ENCODE assay signal across 1 cellular context in genomic region chr13:33817843-33818661, GRCh38.
TF ChIP-seq lines count a peak whose summit lies in the region.

Gene RFC3 (plus strand): TSS chr13:33818149. CDS start chr13:33818179, 30 bp downstream.

TF ChIP-seq in HepG2, 621 proteins besides CTCF, POLR2A, EP300 and RAD21 (continued from another document and continues in another):
- TF ChIP-seq, protein P1, sequence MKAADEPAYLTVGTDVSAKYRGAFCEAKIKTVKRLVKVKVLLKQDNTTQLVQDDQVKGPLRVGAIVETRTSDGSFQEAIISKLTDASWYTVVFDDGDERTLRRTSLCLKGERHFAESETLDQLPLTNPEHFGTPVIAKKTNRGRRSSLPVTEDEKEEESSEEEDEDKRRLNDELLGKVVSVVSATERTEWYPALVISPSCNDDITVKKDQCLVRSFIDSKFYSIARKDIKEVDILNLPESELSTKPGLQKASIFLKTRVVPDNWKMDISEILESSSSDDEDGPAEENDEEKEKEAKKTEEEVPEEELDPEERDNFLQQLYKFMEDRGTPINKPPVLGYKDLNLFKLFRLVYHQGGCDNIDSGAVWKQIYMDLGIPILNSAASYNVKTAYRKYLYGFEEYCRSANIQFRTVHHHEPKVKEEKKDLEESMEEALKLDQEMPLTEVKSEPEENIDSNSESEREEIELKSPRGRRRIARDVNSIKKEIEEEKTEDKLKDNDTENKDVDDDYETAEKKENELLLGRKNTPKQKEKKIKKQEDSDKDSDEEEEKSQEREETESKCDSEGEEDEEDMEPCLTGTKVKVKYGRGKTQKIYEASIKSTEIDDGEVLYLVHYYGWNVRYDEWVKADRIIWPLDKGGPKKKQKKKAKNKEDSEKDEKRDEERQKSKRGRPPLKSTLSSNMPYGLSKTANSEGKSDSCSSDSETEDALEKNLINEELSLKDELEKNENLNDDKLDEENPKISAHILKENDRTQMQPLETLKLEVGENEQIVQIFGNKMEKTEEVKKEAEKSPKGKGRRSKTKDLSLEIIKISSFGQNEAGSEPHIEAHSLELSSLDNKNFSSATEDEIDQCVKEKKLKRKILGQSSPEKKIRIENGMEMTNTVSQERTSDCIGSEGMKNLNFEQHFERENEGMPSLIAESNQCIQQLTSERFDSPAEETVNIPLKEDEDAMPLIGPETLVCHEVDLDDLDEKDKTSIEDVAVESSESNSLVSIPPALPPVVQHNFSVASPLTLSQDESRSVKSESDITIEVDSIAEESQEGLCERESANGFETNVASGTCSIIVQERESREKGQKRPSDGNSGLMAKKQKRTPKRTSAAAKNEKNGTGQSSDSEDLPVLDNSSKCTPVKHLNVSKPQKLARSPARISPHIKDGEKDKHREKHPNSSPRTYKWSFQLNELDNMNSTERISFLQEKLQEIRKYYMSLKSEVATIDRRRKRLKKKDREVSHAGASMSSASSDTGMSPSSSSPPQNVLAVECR (CRISPR knock-in tag; IDR thresholded peaks at IDR 0.05; ENCODE audit: borderline replicate concordance): peak; percentile 99
- TF ChIP-seq ZZZ3 (CRISPR knock-in tag; IDR thresholded peaks at IDR 0.05; ENCODE audit: borderline replicate concordance) (peak; percentile 56; the same call in 1 of the 2 replicates), ZNF550 (CRISPR knock-in tag; IDR thresholded peaks at IDR 0.05; ENCODE audit: borderline replicate concordance) (no peak), ZNF746 (CRISPR knock-in tag; IDR thresholded peaks at IDR 0.05) (peak; percentile 62), ZNF841 (CRISPR knock-in tag; IDR thresholded peaks at IDR 0.05; ENCODE audit: borderline replicate concordance) (peak; percentile 90; the same call in 1 of the 2 replicates), ZSCAN21 (CRISPR knock-in tag; IDR thresholded peaks at IDR 0.05; ENCODE audit: borderline replicate concordance) (0 out of 2 replicates have a peak, but pooled peaks have one; percentile 44), ZNF713 (CRISPR knock-in tag; IDR thresholded peaks at IDR 0.05) (no peak), PHB2 (IDR thresholded peaks at IDR 0.05; ENCODE audit: partially characterized antibody) (no peak), NFIC (IDR thresholded peaks at IDR 0.05; ENCODE audit: low read length) (peak; percentile 31; the same call in 1 of the 2 replicates), YY1 (IDR thresholded peaks at IDR 0.05; ENCODE audit: insufficient read depth, insufficient replicate concordance, low read depth, low read length) (peak; percentile 78), NFYB (CRISPR knock-in tag; IDR thresholded peaks at IDR 0.05) (peak; percentile 58), AHDC1 (CRISPR knock-in tag; IDR thresholded peaks at IDR 0.05; ENCODE audit: borderline replicate concordance) (peak; percentile 31; the same call in 1 of the 2 replicates), ZFYVE20 (CRISPR knock-in tag; IDR thresholded peaks at IDR 0.05; ENCODE audit: borderline replicate concordance, low read depth) (no peak), MXI1 (IDR thresholded peaks at IDR 0.05; ENCODE audit: borderline replicate concordance, low read depth, low read length) (peak; percentile 98), CCDC6 (CRISPR knock-in tag; IDR thresholded peaks at IDR 0.05) (peak; percentile 86; the same call in 1 of the 2 replicates), ZFP82 (CRISPR knock-in tag; IDR thresholded peaks at IDR 0.05; ENCODE audit: borderline replicate concordance) (no peak), NFYC (CRISPR knock-in tag; IDR thresholded peaks at IDR 0.05) (peak; percentile 48), KLF9 (CRISPR knock-in tag; IDR thresholded peaks at IDR 0.05; ENCODE audit: low read depth) (no peak), PLRG1 (conservative IDR thresholded peaks at IDR 0.05) (no peak), SNAPC2 (CRISPR knock-in tag; IDR thresholded peaks at IDR 0.05) (peak; percentile 94; the same call in 1 of the 2 replicates), CC2D1A (CRISPR knock-in tag; IDR thresholded peaks at IDR 0.05) (0 out of 2 replicates have a peak, but pooled peaks have one; percentile 92), ZNF234 (CRISPR knock-in tag; conservative IDR thresholded peaks at IDR 0.05) (no peak), BORCS8-MEF2B (CRISPR knock-in tag; IDR thresholded peaks at IDR 0.05) (peak; percentile 96), GMEB1 (CRISPR knock-in tag; IDR thresholded peaks at IDR 0.05; ENCODE audit: borderline replicate concordance) (peak; percentile 92), PBX3 (CRISPR knock-in tag; IDR thresholded peaks at IDR 0.05; ENCODE audit: borderline replicate concordance) (0 out of 2 replicates have a peak, but pooled peaks have one; percentile 13), ZIK1 (CRISPR knock-in tag; IDR thresholded peaks at IDR 0.05; ENCODE audit: borderline replicate concordance, low read depth) (no peak), ZNF83 (CRISPR knock-in tag; IDR thresholded peaks at IDR 0.05; ENCODE audit: borderline replicate concordance) (no peak)
- TF ChIP-seq, protein P2, sequence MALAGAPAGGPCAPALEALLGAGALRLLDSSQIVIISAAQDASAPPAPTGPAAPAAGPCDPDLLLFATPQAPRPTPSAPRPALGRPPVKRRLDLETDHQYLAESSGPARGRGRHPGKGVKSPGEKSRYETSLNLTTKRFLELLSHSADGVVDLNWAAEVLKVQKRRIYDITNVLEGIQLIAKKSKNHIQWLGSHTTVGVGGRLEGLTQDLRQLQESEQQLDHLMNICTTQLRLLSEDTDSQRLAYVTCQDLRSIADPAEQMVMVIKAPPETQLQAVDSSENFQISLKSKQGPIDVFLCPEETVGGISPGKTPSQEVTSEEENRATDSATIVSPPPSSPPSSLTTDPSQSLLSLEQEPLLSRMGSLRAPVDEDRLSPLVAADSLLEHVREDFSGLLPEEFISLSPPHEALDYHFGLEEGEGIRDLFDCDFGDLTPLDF (CRISPR knock-in tag; IDR thresholded peaks at IDR 0.05): peak; percentile 97
- TF ChIP-seq, protein P3, sequence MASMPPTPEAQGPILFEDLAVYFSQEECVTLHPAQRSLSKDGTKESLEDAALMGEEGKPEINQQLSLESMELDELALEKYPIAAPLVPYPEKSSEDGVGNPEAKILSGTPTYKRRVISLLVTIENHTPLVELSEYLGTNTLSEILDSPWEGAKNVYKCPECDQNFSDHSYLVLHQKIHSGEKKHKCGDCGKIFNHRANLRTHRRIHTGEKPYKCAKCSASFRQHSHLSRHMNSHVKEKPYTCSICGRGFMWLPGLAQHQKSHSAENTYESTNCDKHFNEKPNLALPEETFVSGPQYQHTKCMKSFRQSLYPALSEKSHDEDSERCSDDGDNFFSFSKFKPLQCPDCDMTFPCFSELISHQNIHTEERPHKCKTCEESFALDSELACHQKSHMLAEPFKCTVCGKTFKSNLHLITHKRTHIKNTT (CRISPR knock-in tag; IDR thresholded peaks at IDR 0.05): no peak
- TF ChIP-seq, protein P4, sequence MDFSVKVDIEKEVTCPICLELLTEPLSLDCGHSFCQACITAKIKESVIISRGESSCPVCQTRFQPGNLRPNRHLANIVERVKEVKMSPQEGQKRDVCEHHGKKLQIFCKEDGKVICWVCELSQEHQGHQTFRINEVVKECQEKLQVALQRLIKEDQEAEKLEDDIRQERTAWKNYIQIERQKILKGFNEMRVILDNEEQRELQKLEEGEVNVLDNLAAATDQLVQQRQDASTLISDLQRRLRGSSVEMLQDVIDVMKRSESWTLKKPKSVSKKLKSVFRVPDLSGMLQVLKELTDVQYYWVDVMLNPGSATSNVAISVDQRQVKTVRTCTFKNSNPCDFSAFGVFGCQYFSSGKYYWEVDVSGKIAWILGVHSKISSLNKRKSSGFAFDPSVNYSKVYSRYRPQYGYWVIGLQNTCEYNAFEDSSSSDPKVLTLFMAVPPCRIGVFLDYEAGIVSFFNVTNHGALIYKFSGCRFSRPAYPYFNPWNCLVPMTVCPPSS (IDR thresholded peaks at IDR 0.05): no peak
- TF ChIP-seq, protein P5, sequence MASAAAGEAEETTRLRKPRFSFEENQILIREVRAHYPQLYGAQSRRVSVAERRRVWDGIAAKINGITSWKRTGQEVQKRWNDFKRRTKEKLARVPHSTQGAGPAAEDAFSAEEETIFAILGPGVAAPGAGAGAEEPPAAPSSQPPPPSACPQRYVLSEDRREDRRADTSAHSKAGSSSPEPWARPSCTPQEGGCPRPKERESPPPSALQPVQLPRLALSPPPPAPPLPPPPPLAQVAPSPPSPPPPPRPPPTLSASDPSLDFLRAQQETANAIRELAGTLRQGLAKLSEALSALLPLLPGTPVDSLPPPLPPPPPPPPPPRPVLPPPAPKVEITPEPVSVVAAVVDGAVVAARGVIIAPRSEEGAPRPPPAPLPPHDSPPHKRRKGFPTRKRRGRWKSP (CRISPR knock-in tag; IDR thresholded peaks at IDR 0.05): peak; percentile 78; the same call in 1 of the 2 replicates
- TF ChIP-seq, protein P6, sequence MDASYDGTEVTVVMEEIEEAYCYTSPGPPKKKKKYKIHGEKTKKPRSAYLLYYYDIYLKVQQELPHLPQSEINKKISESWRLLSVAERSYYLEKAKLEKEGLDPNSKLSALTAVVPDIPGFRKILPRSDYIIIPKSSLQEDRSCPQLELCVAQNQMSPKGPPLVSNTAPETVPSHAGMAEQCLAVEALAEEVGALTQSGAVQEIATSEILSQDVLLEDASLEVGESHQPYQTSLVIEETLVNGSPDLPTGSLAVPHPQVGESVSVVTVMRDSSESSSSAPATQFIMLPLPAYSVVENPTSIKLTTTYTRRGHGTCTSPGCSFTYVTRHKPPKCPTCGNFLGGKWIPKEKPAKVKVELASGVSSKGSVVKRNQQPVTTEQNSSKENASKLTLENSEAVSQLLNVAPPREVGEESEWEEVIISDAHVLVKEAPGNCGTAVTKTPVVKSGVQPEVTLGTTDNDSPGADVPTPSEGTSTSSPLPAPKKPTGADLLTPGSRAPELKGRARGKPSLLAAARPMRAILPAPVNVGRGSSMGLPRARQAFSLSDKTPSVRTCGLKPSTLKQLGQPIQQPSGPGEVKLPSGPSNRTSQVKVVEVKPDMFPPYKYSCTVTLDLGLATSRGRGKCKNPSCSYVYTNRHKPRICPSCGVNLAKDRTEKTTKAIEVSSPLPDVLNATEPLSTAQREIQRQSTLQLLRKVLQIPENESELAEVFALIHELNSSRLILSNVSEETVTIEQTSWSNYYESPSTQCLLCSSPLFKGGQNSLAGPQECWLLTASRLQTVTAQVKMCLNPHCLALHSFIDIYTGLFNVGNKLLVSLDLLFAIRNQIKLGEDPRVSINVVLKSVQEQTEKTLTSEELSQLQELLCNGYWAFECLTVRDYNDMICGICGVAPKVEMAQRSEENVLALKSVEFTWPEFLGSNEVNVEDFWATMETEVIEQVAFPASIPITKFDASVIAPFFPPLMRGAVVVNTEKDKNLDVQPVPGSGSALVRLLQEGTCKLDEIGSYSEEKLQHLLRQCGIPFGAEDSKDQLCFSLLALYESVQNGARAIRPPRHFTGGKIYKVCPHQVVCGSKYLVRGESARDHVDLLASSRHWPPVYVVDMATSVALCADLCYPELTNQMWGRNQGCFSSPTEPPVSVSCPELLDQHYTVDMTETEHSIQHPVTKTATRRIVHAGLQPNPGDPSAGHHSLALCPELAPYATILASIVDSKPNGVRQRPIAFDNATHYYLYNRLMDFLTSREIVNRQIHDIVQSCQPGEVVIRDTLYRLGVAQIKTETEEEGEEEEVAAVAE (CRISPR knock-in tag; IDR thresholded peaks at IDR 0.05; ENCODE audit: borderline replicate concordance): 0 out of 2 replicates have a peak, but pooled peaks have one; percentile 37
